In the genomic region with DNA sequence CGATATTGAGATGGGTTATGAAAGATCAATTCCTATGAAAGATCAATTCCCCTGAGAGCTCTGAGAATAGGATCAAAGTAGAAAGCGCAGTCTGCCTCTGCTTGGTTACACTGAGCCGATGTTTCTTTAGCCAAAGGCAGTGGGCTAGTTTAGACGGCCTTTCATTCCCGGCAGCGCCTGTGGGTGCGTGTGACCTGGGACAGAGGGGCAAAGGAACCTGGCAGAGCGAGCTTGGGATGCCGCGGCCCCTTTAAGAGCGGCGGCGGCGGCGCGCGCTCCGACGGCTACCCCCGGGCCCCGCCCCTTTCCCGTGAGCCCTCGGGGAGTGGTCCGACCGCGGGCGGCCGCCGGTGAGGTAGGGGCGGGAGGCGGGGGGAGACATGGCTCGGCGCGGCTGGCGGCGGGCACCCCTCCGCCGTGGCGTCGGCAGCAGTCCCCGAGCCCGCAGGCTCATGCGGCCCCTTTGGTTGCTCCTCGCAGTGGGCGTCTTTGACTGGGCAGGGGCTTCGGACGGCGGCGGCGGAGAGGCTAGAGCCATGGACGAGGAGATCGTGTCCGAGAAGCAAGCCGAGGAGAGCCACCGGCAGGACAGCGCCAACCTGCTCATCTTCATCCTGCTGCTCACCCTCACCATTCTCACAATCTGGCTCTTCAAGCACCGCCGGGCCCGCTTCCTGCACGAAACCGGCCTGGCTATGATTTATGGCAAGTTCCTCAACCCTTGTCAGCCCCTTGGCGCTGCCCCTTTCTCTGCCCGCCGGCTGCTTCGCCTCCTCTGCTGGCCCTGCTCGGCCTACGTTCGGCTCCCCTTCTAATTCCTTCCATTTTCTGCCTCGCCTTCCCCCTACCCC, we compare ENCODE assay signal across 8 cellular contexts. TPM values are rescaled to one million over a fixed set of nuclear protein-coding genes. Genes with fewer than 3 reads are reported as not detected.
DNase-seq lines count a peak whose midpoint lies in the region; ATAC-seq and TF ChIP-seq lines count a peak whose summit lies in the region.

A gene (plus strand): TSS at position 313 of the 851 bp plus-strand sequence. CDS start 224 bp downstream, at position 537.

- peak within 1 kb of the TSS; percentile 70 for H3K9ac ChIP-seq in HCT116 (ENCODE audit: low read length)

- RAD21 ChIA-PET in HCT116 (lab: Charles Lee; ENCODE audit: low non-redundant PET in 1 of 2, low total read pairs in 2 of 2, uncharacterized antibody in 2 of 2, unreplicated experiment in 2 of 2): no interaction called here

- no TSS peak for BruUV-seq in HCT116 (replicated peaks; lab: Mats Ljungman, UMichigan)

- CTCF ChIA-PET in HCT116 (lab: Charles Lee): no interaction called here

- H3K9me3 ChIP-seq in HCT116 (ENCODE audit: control insufficient read depth in 1 of 2, insufficient read depth in 1 of 2, low read depth in 1 of 2, low read length in 2 of 2) (no peaks in the 10 kb centered on the region), right atrium auricular region (no peaks in the 10 kb centered on the region), psoas muscle (no peaks in the 10 kb centered on the region), uterus (no peaks in the 10 kb centered on the region)

- no peaks in the 10 kb centered on the region for H4K20me1 ChIP-seq in HCT116 (ENCODE audit: insufficient read depth)

- DNase-seq in HCT116 (ENCODE audit: low read depth, low spot score) (no peak), NAMALWA (ENCODE audit: low spot score) (peak; percentile 68), T-helper 1 cell (peak; percentile 42 to 75 (median 54)), amygdala (lab: John Stamatoyannopoulos, UW) (peak in 54 of 56 donors; percentile 1 to 79 (median 44)), right atrium auricular region (ENCODE audit: low spot score) (no peak), psoas muscle (peak; percentile 73 to 82), uterus (peak; percentile 69 to 75)

- H3K27ac ChIP-seq in HCT116 (ENCODE audit: low read depth, low read length): peak within 1 kb of the TSS; percentile 42; the same call in 1 of the 2 replicates
- H3K27ac ChIP-seq in right atrium auricular region: peak within 1 kb of the TSS; percentile 76 to 78
- H3K27ac ChIP-seq in psoas muscle: peak within 1 kb of the TSS; percentile 84
- peak within 1 kb of the TSS; percentile 87 to 91 for H3K27ac ChIP-seq in uterus

- H3K27me3 ChIP-seq in HCT116 (ENCODE audit: insufficient read depth, low read length) (no peaks in the 10 kb centered on the region), right atrium auricular region (no peaks in the 10 kb centered on the region), psoas muscle (ENCODE audit: insufficient read depth in 3 of 3, low read length in 2 of 3) (no peaks in the 10 kb centered on the region), uterus (no peaks in the 10 kb centered on the region)

- ATAC-seq in HCT116: peak; percentile 94
- peak; percentile 95 to 98 (median 97) for ATAC-seq in psoas muscle

- H3K4me1 ChIP-seq in HCT116 (ENCODE audit: control insufficient read depth in 1 of 2, insufficient read depth in 2 of 2, low read length in 2 of 2): peaks cover 0 to 8% of the 10 kb centered on the region in 2 experiments; a peak in 1 of 4 replicates
- H3K4me1 ChIP-seq in right atrium auricular region: no peaks in the 10 kb centered on the region
- H3K4me1 ChIP-seq in psoas muscle: peaks cover 5% of the 10 kb centered on the region
- no peaks in the 10 kb centered on the region for H3K4me1 ChIP-seq in uterus

- no peaks in the 10 kb centered on the region for H3K9me2 ChIP-seq in HCT116 (ENCODE audit: insufficient read depth)

- WGBS in psoas muscle, 3 donors: 0 to 24% (median 1%) methylated on average over 17 to 59 of the region's 69 CpGs

- peak within 1 kb of the TSS; percentile 78 for H2AFZ ChIP-seq in HCT116 (ENCODE audit: low read depth, low read length, poor library complexity, severe bottlenecking)

- intact Hi-C loops in HCT116 (cut with micrococcal nuclease): no loop called here
- intact Hi-C loops in psoas muscle (cut with DNase I): loop anchor here in 1 of 2 donors (10.0 kb wide), 1 partner anchor 939 kb away; no protein-coding TSS in a partner anchor
- intact Hi-C loops in uterus (cut with DNase I; ENCODE audit: low total_unique reads): no loop called here

- peak within 1 kb of the TSS; percentile 76 for H3K4me2 ChIP-seq in HCT116 (ENCODE audit: low read length)

- TF ChIP-seq CTCF in HCT116 (IDR thresholded peaks at IDR 0.05 in 2 of 3, conservative IDR thresholded peaks at IDR 0.05 in 1 of 3; ENCODE audit: borderline replicate concordance in 1 of 3, insufficient read depth in 1 of 3, low read depth in 2 of 3, low read length in 2 of 3): no peak
- TF ChIP-seq CTCF in right atrium auricular region (IDR thresholded peaks at IDR 0.05): no peak
- no peak for TF ChIP-seq CTCF in psoas muscle (IDR thresholded peaks at IDR 0.05)
- no peak for TF ChIP-seq CTCF in uterus (IDR thresholded peaks at IDR 0.05)

- no peak for TF ChIP-seq RAD21 in HCT116 (IDR thresholded peaks at IDR 0.05; ENCODE audit: low read depth)

- POLR2A ChIA-PET in HCT116 (lab: Charles Lee): no interaction called here

- TF ChIP-seq POLR2A in GM10847 (IDR thresholded peaks at IDR 0.05; ENCODE audit: extremely low read depth, insufficient read length) (peak; percentile 33), HCT116 (IDR thresholded peaks at IDR 0.05; ENCODE audit: borderline replicate concordance, extremely low read depth, insufficient read depth, insufficient read length) (peak; percentile 29), uterus (IDR thresholded peaks at IDR 0.05) (peak; percentile 34 to 43)

- H3K79me2 ChIP-seq in HCT116 (ENCODE audit: insufficient read depth, low read length): no peaks in the 10 kb centered on the region; the same call in 1 of the 2 replicates

- H3K4me3 ChIP-seq in HCT116 (replicated peaks in 1 of 2; ENCODE audit: low read depth in 1 of 2, low read length in 2 of 2) (peak within 1 kb of the TSS; percentile 70 to 75), right atrium auricular region (peak within 1 kb of the TSS; percentile 67 to 71), psoas muscle (peak within 1 kb of the TSS; percentile 79), uterus (peak within 1 kb of the TSS; percentile 61 to 72)

- no peaks in the 10 kb centered on the region for H3K36me3 ChIP-seq in HCT116 (ENCODE audit: control insufficient read depth in 1 of 2, insufficient read depth in 2 of 2, low read length in 2 of 2)
- H3K36me3 ChIP-seq in right atrium auricular region: no peaks in the 10 kb centered on the region
- H3K36me3 ChIP-seq in psoas muscle (ENCODE audit: insufficient read depth in 1 of 2, low read depth in 1 of 2): no peaks in the 10 kb centered on the region
- no peaks in the 10 kb centered on the region for H3K36me3 ChIP-seq in uterus

TF ChIP-seq in HCT116, 20 proteins besides CTCF, POLR2A, EP300 and RAD21:
- TF ChIP-seq SP1 (IDR thresholded peaks at IDR 0.05; ENCODE audit: low read depth): peak; percentile 54
- peak; percentile 27 for TF ChIP-seq TCF7L2 (IDR thresholded peaks at IDR 0.05; ENCODE audit: borderline replicate concordance, extremely low read depth, insufficient read depth, insufficient read length)
- TF ChIP-seq, protein P1, sequence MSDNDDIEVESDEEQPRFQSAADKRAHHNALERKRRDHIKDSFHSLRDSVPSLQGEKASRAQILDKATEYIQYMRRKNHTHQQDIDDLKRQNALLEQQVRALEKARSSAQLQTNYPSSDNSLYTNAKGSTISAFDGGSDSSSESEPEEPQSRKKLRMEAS (IDR thresholded peaks at IDR 0.05): peak; percentile 36; the same call in 1 of the 2 replicates
- no peak for TF ChIP-seq ZNF274 (IDR thresholded peaks at IDR 0.05; ENCODE audit: low read depth, low read length)
- TF ChIP-seq SIN3A (IDR thresholded peaks at IDR 0.05; ENCODE audit: low read depth): peak; percentile 45; the same call in 1 of the 2 replicates
- TF ChIP-seq POLR2AphosphoS5 (IDR thresholded peaks at IDR 0.05; ENCODE audit: low read depth, low read length): peak; percentile 36; the same call in 1 of the 2 replicates
- TF ChIP-seq, protein P2, sequence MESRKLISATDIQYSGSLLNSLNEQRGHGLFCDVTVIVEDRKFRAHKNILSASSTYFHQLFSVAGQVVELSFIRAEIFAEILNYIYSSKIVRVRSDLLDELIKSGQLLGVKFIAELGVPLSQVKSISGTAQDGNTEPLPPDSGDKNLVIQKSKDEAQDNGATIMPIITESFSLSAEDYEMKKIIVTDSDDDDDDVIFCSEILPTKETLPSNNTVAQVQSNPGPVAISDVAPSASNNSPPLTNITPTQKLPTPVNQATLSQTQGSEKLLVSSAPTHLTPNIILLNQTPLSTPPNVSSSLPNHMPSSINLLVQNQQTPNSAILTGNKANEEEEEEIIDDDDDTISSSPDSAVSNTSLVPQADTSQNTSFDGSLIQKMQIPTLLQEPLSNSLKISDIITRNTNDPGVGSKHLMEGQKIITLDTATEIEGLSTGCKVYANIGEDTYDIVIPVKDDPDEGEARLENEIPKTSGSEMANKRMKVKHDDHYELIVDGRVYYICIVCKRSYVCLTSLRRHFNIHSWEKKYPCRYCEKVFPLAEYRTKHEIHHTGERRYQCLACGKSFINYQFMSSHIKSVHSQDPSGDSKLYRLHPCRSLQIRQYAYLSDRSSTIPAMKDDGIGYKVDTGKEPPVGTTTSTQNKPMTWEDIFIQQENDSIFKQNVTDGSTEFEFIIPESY (IDR thresholded peaks at IDR 0.05; ENCODE audit: extremely low read depth, insufficient replicate concordance, low read length): no peak

RNA-seq across cellular contexts. Expression of the gene that starts here (rescaled TPM):
- total RNA-seq in HCT116 (2021; ENCODE audit: unreplicated experiment): 10.8 TPM
- 5.2 and 7.1 TPM in 2 replicates for polyA plus RNA-seq in HCT116 (2012)
- 10 to 100 TPM; 16.3 to 25.8 TPM for total RNA-seq in right atrium auricular region
- 10 to 100 TPM in 1 of 4 donors, 1 to 10 TPM in 3; 8.8 to 11.8 (median 9.1) TPM for total RNA-seq in psoas muscle
- polyA plus RNA-seq in psoas muscle: 10 to 100 TPM in 1 of 3 donors, 1 to 10 TPM in 2; 7.9 to 16.9 (median 8.0) TPM
- 10 to 100 TPM in 2 of 4 donors, 1 to 10 TPM in 2; 7.9 to 33.5 (median 13.7) TPM for total RNA-seq in uterus

Comparison
In these comparisons a context has a peak if more than half of its experiments do, and no peak if none do; other contexts are left out.
1. DNase-seq: peak in NAMALWA (single experiment), T-helper 1 cell (5 of 5), amygdala (54 of 56), psoas muscle (2 of 2) and uterus (2 of 2); none in HCT116 (single experiment) and right atrium auricular region (single experiment).
2. Peak in every context shown above with its lines, with median percentiles within 50 percentile points of each other: POLR2A ChIP-seq, H3K27ac ChIP-seq and H3K4me3 ChIP-seq.